Comparison of ENCODE assay signal across 26 cellular contexts in the genomic region with DNA sequence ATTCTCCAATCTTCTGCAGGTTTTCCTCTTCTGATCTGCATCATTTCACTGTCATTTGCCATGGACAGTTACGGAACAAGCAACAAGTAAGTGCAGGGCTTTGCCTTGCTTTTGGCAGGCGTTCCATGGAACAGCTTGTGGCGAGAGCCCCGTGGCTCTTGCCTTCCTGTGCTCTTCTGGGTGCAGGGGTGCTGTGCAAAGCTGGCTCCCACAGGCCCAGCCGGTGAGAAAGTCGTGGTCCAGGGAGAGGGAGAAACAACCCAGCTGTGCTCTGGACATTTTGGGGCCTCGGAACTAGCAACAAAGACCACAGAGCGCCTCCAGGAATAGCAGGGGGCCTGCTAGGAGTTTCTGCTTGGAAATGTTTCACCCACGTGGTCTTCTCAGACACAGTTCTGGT.
"Had no signal": no experiment of that assay in that cellular context is flagged by ENCODE, and none has a peak within 500 bp of the region (broad histone marks: within the 10 kb centered on the region; RNA-seq: fewer than 3 reads in every experiment).

No MANE protein-coding gene starts in this region.

- H3K27me3 ChIP-seq: ascending aorta, cardiac muscle cell, SJSA1 had no signal

- ATAC-seq: activated CD4-positive, CD25-positive, alpha-beta regulatory T cell treated with anti-CD3 and anti-CD28 coated beads, Interleukin-2, amount 50 U/mL, for 24 hours; activated CD8-positive, alpha-beta T cell treated with anti-CD3 and anti-CD28 coated beads, Interleukin-2, amount 10 ng/mL, durations not matched to agents 7 days and 5 days; Panc1 had no signal

- H3K36me3 Mint-ChIP-seq: activated naive CD4-positive, alpha-beta T cell treated with anti-CD3 and anti-CD28 coated beads, Interleukin-2, amount 50 U/mL, for 72 hours had no signal

- H3K9me3 ChIP-seq: ascending aorta, SJSA1, SK-N-SH had no signal

- H3K36me3 ChIP-seq: ascending aorta, SJSA1 had no signal

- H3K4me3 Mint-ChIP-seq: activated CD4-positive, alpha-beta T cell treated with anti-CD3 and anti-CD28 coated beads for 36 hours; activated CD4-positive, alpha-beta T cell treated with anti-CD3 and anti-CD28 coated beads, Interleukin-2, amount 10 ng/mL, durations not matched to agents 7 days and 5 days; activated CD8-positive, alpha-beta T cell treated with anti-CD3 and anti-CD28 coated beads, Interleukin-2, amount 10 ng/mL, durations not matched to agents 7 days and 5 days; activated naive CD4-positive, alpha-beta T cell treated with anti-CD3 and anti-CD28 coated beads for 36 hours; activated T-cell treated with anti-CD3 and anti-CD28 coated beads, Interleukin-2, amount 50 U/mL, for 24 hours; central memory CD8-positive, alpha-beta T cell; T-helper 1 cell treated with Interleukin-12 subunit alpha and Interleukin-12 subunit beta and Interleukin-4 antibody, amounts not matched to agents 30 μg/mL and 1 μg/mL, for 36 hours; T-helper 2 cell treated with Interferon-gamma antibody and Interleukin-4, amounts not matched to agents 5 μg/mL and 100 μg/mL, for 36 hours had no signal

- H3K27ac ChIP-seq: ascending aorta, cardiac muscle cell, SJSA1 had no signal

- H3K9me3 Mint-ChIP-seq: activated CD4-positive, alpha-beta T cell treated with anti-CD3 and anti-CD28 coated beads, Interleukin-2, amount 10 ng/mL, durations not matched to agents 7 days and 5 days; activated naive CD4-positive, alpha-beta T cell treated with anti-CD3 and anti-CD28 coated beads for 36 hours; activated naive CD4-positive, alpha-beta T cell treated with anti-CD3 and anti-CD28 coated beads, Interleukin-2, amount 50 U/mL, for 72 hours; activated T-cell treated with anti-CD3 and anti-CD28 coated beads, Interleukin-2, amount 50 U/mL, for 24 hours; central memory CD8-positive, alpha-beta T cell; T-helper 1 cell treated with Interleukin-12 subunit alpha and Interleukin-12 subunit beta and Interleukin-4 antibody, amounts not matched to agents 30 μg/mL and 1 μg/mL, for 36 hours; T-helper 2 cell treated with Interferon-gamma antibody and Interleukin-4, amounts not matched to agents 5 μg/mL and 100 μg/mL, for 36 hours had no signal

- H3K27ac Mint-ChIP-seq: activated CD4-positive, alpha-beta T cell treated with anti-CD3 and anti-CD28 coated beads for 36 hours; activated CD4-positive, alpha-beta T cell treated with anti-CD3 and anti-CD28 coated beads, Interleukin-2, amount 10 ng/mL, durations not matched to agents 7 days and 5 days; activated CD8-positive, alpha-beta T cell treated with anti-CD3 and anti-CD28 coated beads, Interleukin-2, amount 10 ng/mL, durations not matched to agents 7 days and 5 days; activated naive CD4-positive, alpha-beta T cell treated with anti-CD3 and anti-CD28 coated beads for 36 hours; activated naive CD4-positive, alpha-beta T cell treated with anti-CD3 and anti-CD28 coated beads, Interleukin-2, amount 50 U/mL, for 72 hours; activated T-cell treated with anti-CD3 and anti-CD28 coated beads, Interleukin-2, amount 50 U/mL, for 24 hours; T-helper 1 cell treated with Interleukin-12 subunit alpha and Interleukin-12 subunit beta and Interleukin-4 antibody, amounts not matched to agents 30 μg/mL and 1 μg/mL, for 36 hours; T-helper 2 cell treated with Interferon-gamma antibody and Interleukin-4, amounts not matched to agents 5 μg/mL and 100 μg/mL, for 36 hours had no signal

- H3K4me1 ChIP-seq: ascending aorta had no signal

- H3K4me3 ChIP-seq: ascending aorta, cardiac muscle cell, SJSA1 had no signal

- H3K4me1 Mint-ChIP-seq: activated CD4-positive, alpha-beta T cell treated with anti-CD3 and anti-CD28 coated beads for 36 hours; activated CD4-positive, alpha-beta T cell treated with anti-CD3 and anti-CD28 coated beads, Interleukin-2, amount 10 ng/mL, durations not matched to agents 7 days and 5 days; central memory CD8-positive, alpha-beta T cell had no signal

- H3K27me3 Mint-ChIP-seq: activated CD4-positive, alpha-beta T cell treated with anti-CD3 and anti-CD28 coated beads, Interleukin-2, amount 10 ng/mL, durations not matched to agents 7 days and 5 days had no signal

- DNase-seq: activated CD4-positive, alpha-beta T cell treated with anti-CD3 and anti-CD28 coated beads, Interleukin-2, amount 10 ng/mL, durations not matched to agents 7 days and 5 days; activated CD4-positive, alpha-beta T cell treated with anti-CD3 and anti-CD28 coated beads, Interleukin-2, amount 50 U/mL, for 48 hours; activated CD8-positive, alpha-beta T cell treated with anti-CD3 and anti-CD28 coated beads, Interleukin-2, amount 10 ng/mL, durations not matched to agents 7 days and 5 days; activated naive CD4-positive, alpha-beta T cell treated with anti-CD3 and anti-CD28 coated beads for 36 hours; activated T-cell treated with anti-CD3 and anti-CD28 coated beads, Interleukin-2, amount 50 U/mL, for 24 hours; amniotic stem cell; Karpas-422; KBM-7; NCI-H1105; NCI-H1436 treated with DMSO at 0.1 percent for 48 hours; NCI-H1694 treated with DMSO at 0.1 percent for 48 hours; NCI-H2029; NCI-H345; NCI-H524 treated with DMSO at 0.1 percent for 48 hours; SHP77 treated with DMSO at 0.1 percent for 48 hours; SK-N-SH had no signal
